8 cellular contexts compared by ENCODE assay signal in the genomic region with DNA sequence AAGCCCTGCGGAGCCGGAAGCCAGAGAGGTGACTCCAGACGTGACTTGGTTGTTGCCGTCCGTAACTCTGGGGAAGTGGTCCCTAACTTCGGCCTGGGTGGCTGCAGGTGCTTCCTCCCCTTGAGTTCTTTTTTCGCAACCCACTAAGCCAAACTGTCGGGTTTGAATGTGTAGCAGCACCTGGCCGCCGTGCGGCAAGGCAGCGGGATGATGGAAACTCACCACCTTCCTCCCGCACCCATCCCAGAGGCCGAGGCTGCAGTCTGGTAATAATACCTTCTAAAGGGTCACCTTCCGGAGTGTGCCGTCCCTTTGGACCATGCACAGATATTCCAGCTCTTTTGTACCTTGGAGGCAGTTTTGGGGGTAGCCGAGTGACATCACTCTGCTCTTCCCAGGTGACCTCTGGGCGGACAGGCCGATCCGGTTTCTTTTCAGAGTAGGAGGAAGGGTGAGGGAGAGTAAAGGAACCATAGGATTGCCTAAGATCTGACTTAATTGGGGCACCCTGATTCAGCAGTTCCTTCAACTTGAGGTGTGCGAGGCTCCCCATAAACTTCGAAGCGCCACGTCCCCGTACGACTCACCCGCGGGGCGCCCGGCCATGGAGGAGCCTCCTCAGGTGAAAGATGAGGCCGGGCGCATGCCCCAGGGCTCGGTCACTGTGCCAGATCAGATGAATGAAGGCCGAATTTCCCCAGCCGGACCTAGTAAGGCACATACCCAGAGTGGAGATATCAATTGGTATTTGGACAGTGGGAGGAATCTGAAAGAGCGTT. TPM values are rescaled to one million over a fixed set of nuclear protein-coding genes. Genes with fewer than 3 reads are reported as not detected.
A peak's percentile ranks its signal among the peaks of the same experiment; 100 is the strongest.
DNase-seq lines count a peak whose midpoint lies in the region; ATAC-seq and TF ChIP-seq lines count a peak whose summit lies in the region.

No MANE protein-coding gene starts in this region.

- peaks cover 5% of the 10 kb centered on the region for H3K27me3 Mint-ChIP-seq in mesothelial cell of epicardium (ENCODE audit: low read depth)

- H3K4me1 Mint-ChIP-seq in mesothelial cell of epicardium = peaks cover 36% of the 10 kb centered on the region

- peak overlapping the region; percentile 70 to 82 for H3K4me3 ChIP-seq in cardiac fibroblast (replicated peaks in 1 of 2; ENCODE audit: low read depth in 2 of 2, low read length in 2 of 2)

- no peaks in the 10 kb centered on the region for H3K9me3 Mint-ChIP-seq in mesothelial cell of epicardium

- peak; percentile 52 for DNase-seq in DMS 273 (lab: John Stamatoyannopoulos, UW; ENCODE audit: unreplicated experiment)
- DNase-seq in DMS 273 treated with DMSO at 0.1 percent for 48 hours (lab: John Stamatoyannopoulos, UW) = no peak
- DNase-seq in cardiac fibroblast (ENCODE audit: low read depth in 2 of 2) = no peak
- peak in 1 of 2 experiments; percentile 50 for DNase-seq in mesothelial cell of epicardium (ENCODE audit: low spot score in 2 of 2, unreplicated experiment in 2 of 2)
- DNase-seq in NCI-H526 (lab: John Stamatoyannopoulos, UW) = no peak
- no peak for DNase-seq in HCEC 1CT
- no peak for DNase-seq in NCI-H146 treated with DMSO at 0.1 percent for 48 hours (lab: John Stamatoyannopoulos, UW; ENCODE audit: unreplicated experiment)

- H3K4me3 Mint-ChIP-seq in mesothelial cell of epicardium = peak overlapping the region; percentile 94

- peaks cover 6% of the 10 kb centered on the region for H3K36me3 Mint-ChIP-seq in mesothelial cell of epicardium

- TF ChIP-seq CTCF in cardiac fibroblast (IDR thresholded peaks at IDR 0.05; ENCODE audit: low read depth, low read length) = no peak
- TF ChIP-seq CTCF in mesothelial cell of epicardium (IDR thresholded peaks at IDR 0.05; ENCODE audit: unreplicated experiment) = no peak

- H3K27ac Mint-ChIP-seq in mesothelial cell of epicardium = peak overlapping the region; percentile 62

- ATAC-seq in HG03066 (IDR thresholded peaks at IDR 0.05; ENCODE audit: low read depth, unreplicated experiment) = peak; percentile 44

RNA-seq across cellular contexts. Expression of a gene that starts 1.0 kb away (rescaled TPM):
- 13.1 to 14.9 TPM (median 14.6 TPM) in 3 replicates for total RNA-seq in mesothelial cell of epicardium
